ENCODE assay signal across 34 cellular contexts in the genomic region with DNA sequence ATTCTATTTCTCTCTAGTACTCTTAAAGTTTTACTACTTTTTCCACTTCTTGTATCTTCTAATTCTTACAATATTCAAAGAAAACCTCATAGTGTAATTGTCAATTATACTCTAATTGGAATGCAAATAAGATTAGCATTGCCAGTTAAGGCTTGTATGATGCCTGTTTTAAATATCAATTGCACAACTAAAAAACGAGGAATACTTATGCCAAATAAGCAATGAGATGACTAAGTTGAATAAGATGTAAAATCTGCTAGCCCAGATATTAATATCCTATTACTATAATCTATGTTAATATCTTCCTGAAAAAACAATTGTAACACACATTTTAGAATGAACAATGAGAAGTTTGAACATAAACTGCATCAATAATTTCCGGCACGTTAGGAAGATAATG.
"Had no signal": no experiment of that assay in that cellular context is flagged by ENCODE, and none has a peak within 500 bp of the region (broad histone marks: within the 10 kb centered on the region; RNA-seq: fewer than 3 reads in every experiment).

No MANE protein-coding gene starts in this region.

- ATAC-seq: activated CD4-positive, CD25-positive, alpha-beta regulatory T cell treated with anti-CD3 and anti-CD28 coated beads, Interleukin-2, amount 50 U/mL, for 24 hours; activated naive CD8-positive, alpha-beta T cell treated with anti-CD3 and anti-CD28 coated beads, Interleukin-2, amount 50 U/mL, for 24 hours; activated T-helper 17 cell treated with anti-CD3 and anti-CD28 coated beads, Interleukin-2, amount 50 U/mL, for 72 hours; left colon; naive thymus-derived CD4-positive, alpha-beta T cell; sciatic nerve; stimulated activated memory B cell treated with anti-CD40 and anti-IgM and Interleukin-4, amounts not matched to agents 10 μg/mL and 1 μg/mL and 100 μg/mL, for 72 hours; stimulated activated naive CD8-positive, alpha-beta T cell treated with anti-CD3 and anti-CD28 coated beads, Interleukin-15, amount 100 ng/mL, for 72 hours; T-helper 17 cell had no signal

- H3K27ac Mint-ChIP-seq: activated naive CD4-positive, alpha-beta T cell treated with anti-CD3 and anti-CD28 coated beads, Interleukin-2, amount 50 U/mL, for 24 hours; activated naive CD8-positive, alpha-beta T cell treated with anti-CD3 and anti-CD28 coated beads, Interleukin-2, amount 50 U/mL, for 24 hours; activated T-cell treated with anti-CD3 and anti-CD28 coated beads, Interleukin-2, amount 50 U/mL, for 24 hours; activated T-helper 17 cell treated with anti-CD3 and anti-CD28 coated beads, Interleukin-2, amount 50 U/mL, for 72 hours; naive thymus-derived CD4-positive, alpha-beta T cell; stimulated activated memory B cell treated with anti-CD40 and anti-IgM and Interleukin-4, amounts not matched to agents 10 μg/mL and 1 μg/mL and 100 μg/mL, for 72 hours; stimulated activated naive CD8-positive, alpha-beta T cell treated with anti-CD3 and anti-CD28 coated beads, Interleukin-15, amount 100 ng/mL, for 72 hours; T-helper 17 cell; type B pancreatic cell had no signal

- H3K4me3 ChIP-seq: colonic mucosa, dorsolateral prefrontal cortex, ovary, prostate gland, uterus had no signal

- DNase-seq: activated CD4-positive, alpha-beta T cell treated with anti-CD3 and anti-CD28 coated beads for 48 hours; activated CD4-positive, alpha-beta T cell treated with anti-CD3 and anti-CD28 coated beads, Interleukin-2, amount 50 U/mL, for 48 hours; activated CD8-positive, alpha-beta memory T cell treated with anti-CD3 and anti-CD28 coated beads, Interleukin-2, amount 50 U/mL, for 4 hours; activated naive CD8-positive, alpha-beta T cell treated with anti-CD3 and anti-CD28 coated beads, Interleukin-2, amount 50 U/mL, for 24 hours; activated T-cell treated with anti-CD3 and anti-CD28 coated beads, Interleukin-2, amount 50 U/mL, for 24 hours; colonic mucosa; dorsolateral prefrontal cortex; effector memory CD4-positive, alpha-beta T cell; erythroblast; glutamatergic neuron; kidney; left colon; mammary epithelial cell; midbrain; naive thymus-derived CD4-positive, alpha-beta T cell; ovary; retina; small intestine; stimulated activated CD4-positive, alpha-beta T cell treated with anti-CD3 and anti-CD28 coated beads, Interleukin-4, amount 100 ng/mL, for 4 hours; stimulated activated CD8-positive, alpha-beta memory T cell treated with anti-CD3 and anti-CD28 coated beads, Interleukin-4, amount 100 ng/mL, for 48 hours; stimulated activated naive CD8-positive, alpha-beta T cell treated with anti-CD3 and anti-CD28 coated beads, Interleukin-15, amount 100 ng/mL, for 72 hours; substantia nigra; T-helper 17 cell; T1000; uterus; WERI-Rb-1 had no signal

- H3K27ac ChIP-seq: colonic mucosa, dorsolateral prefrontal cortex, ovary, prostate gland, uterus, WERI-Rb-1 had no signal

- FAIRE-seq: frontal cortex, kidney, small intestine had no signal

- H3K9me3 Mint-ChIP-seq: activated naive CD4-positive, alpha-beta T cell treated with anti-CD3 and anti-CD28 coated beads, Interleukin-2, amount 50 U/mL, for 24 hours; activated naive CD8-positive, alpha-beta T cell treated with anti-CD3 and anti-CD28 coated beads, Interleukin-2, amount 50 U/mL, for 24 hours; activated T-cell treated with anti-CD3 and anti-CD28 coated beads, Interleukin-2, amount 50 U/mL, for 24 hours; activated T-helper 17 cell treated with anti-CD3 and anti-CD28 coated beads, Interleukin-2, amount 50 U/mL, for 72 hours; naive thymus-derived CD4-positive, alpha-beta T cell; stimulated activated memory B cell treated with anti-CD40 and anti-IgM and Interleukin-4, amounts not matched to agents 10 μg/mL and 1 μg/mL and 100 μg/mL, for 72 hours; stimulated activated naive CD8-positive, alpha-beta T cell treated with anti-CD3 and anti-CD28 coated beads, Interleukin-15, amount 100 ng/mL, for 72 hours had no signal

- H3K36me3 Mint-ChIP-seq: activated naive CD4-positive, alpha-beta T cell treated with anti-CD3 and anti-CD28 coated beads, Interleukin-2, amount 50 U/mL, for 24 hours; naive thymus-derived CD4-positive, alpha-beta T cell; stimulated activated memory B cell treated with anti-CD40 and anti-IgM and Interleukin-4, amounts not matched to agents 10 μg/mL and 1 μg/mL and 100 μg/mL, for 72 hours; type B pancreatic cell had no signal

- H3K36me3 ChIP-seq: colonic mucosa, ovary, prostate gland, uterus, WERI-Rb-1 had no signal

- H3K27me3 Mint-ChIP-seq: activated naive CD4-positive, alpha-beta T cell treated with anti-CD3 and anti-CD28 coated beads, Interleukin-2, amount 50 U/mL, for 24 hours; activated naive CD8-positive, alpha-beta T cell treated with anti-CD3 and anti-CD28 coated beads, Interleukin-2, amount 50 U/mL, for 24 hours; stimulated activated memory B cell treated with anti-CD40 and anti-IgM and Interleukin-4, amounts not matched to agents 10 μg/mL and 1 μg/mL and 100 μg/mL, for 72 hours; stimulated activated naive CD8-positive, alpha-beta T cell treated with anti-CD3 and anti-CD28 coated beads, Interleukin-15, amount 100 ng/mL, for 72 hours; type B pancreatic cell had no signal

- H3K4me3 Mint-ChIP-seq: activated naive CD4-positive, alpha-beta T cell treated with anti-CD3 and anti-CD28 coated beads, Interleukin-2, amount 50 U/mL, for 24 hours; activated naive CD8-positive, alpha-beta T cell treated with anti-CD3 and anti-CD28 coated beads, Interleukin-2, amount 50 U/mL, for 24 hours; activated T-cell treated with anti-CD3 and anti-CD28 coated beads, Interleukin-2, amount 50 U/mL, for 24 hours; activated T-helper 17 cell treated with anti-CD3 and anti-CD28 coated beads, Interleukin-2, amount 50 U/mL, for 72 hours; naive thymus-derived CD4-positive, alpha-beta T cell; stimulated activated memory B cell treated with anti-CD40 and anti-IgM and Interleukin-4, amounts not matched to agents 10 μg/mL and 1 μg/mL and 100 μg/mL, for 72 hours; stimulated activated naive CD8-positive, alpha-beta T cell treated with anti-CD3 and anti-CD28 coated beads, Interleukin-15, amount 100 ng/mL, for 72 hours; T-helper 17 cell; type B pancreatic cell had no signal

- H3K4me1 Mint-ChIP-seq: activated naive CD4-positive, alpha-beta T cell treated with anti-CD3 and anti-CD28 coated beads, Interleukin-2, amount 50 U/mL, for 24 hours; activated naive CD8-positive, alpha-beta T cell treated with anti-CD3 and anti-CD28 coated beads, Interleukin-2, amount 50 U/mL, for 24 hours; activated T-helper 17 cell treated with anti-CD3 and anti-CD28 coated beads, Interleukin-2, amount 50 U/mL, for 72 hours; stimulated activated naive CD8-positive, alpha-beta T cell treated with anti-CD3 and anti-CD28 coated beads, Interleukin-15, amount 100 ng/mL, for 72 hours had no signal

- H3K9me3 ChIP-seq: colonic mucosa, ovary, prostate gland, uterus had no signal
